ENCODE assay signal across 20 cellular contexts in the genomic region with DNA sequence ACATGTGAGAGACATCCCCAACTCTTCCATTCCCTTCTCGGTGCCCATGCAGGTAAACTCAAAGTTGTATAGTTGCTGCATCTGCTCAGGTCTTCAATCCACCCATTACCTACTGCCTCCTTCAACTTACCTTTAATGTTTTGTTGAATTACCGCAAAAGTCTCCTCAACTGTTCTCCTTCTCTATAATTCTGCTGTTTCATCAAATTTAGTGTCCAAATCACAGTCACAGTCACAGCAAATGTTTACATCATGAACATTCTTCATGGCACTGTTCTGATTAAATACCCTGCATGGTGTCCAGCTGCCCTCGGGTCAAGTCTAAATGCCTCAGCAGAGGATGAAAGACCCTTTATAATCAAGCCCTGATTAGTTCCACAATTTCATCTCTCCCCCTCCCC.
DNase-seq lines count a peak whose midpoint lies in the region; ATAC-seq and TF ChIP-seq lines count a peak whose summit lies in the region.
"Had no signal": no experiment of that assay in that cellular context is flagged by ENCODE, and none has a peak within 500 bp of the region (broad histone marks: within the 10 kb centered on the region; RNA-seq: fewer than 3 reads in every experiment).

No MANE protein-coding gene starts in this region.

- intact Hi-C loops in CD4-positive, alpha-beta T cell (cut with DNase I, micrococcal nuclease), result no loop called here
- intact Hi-C loops in dorsolateral prefrontal cortex (cut with DNase I), result no loop called here

- H3K4me3 Mint-ChIP-seq in activated T-cell treated with anti-CD3 and anti-CD28 coated beads, Interleukin-2, amount 50 U/mL, for 24 hours, result no peak overlapping the region
- H3K4me3 Mint-ChIP-seq in activated T-cell treated with anti-CD3 and anti-CD28 coated beads, Interleukin-2, amount 50 U/mL, for 4 hours, result no peak overlapping the region
- no peak overlapping the region for H3K4me3 Mint-ChIP-seq in CD4-positive, alpha-beta T cell
- no peak overlapping the region for H3K4me3 Mint-ChIP-seq in T-helper 17 cell
- H3K4me3 Mint-ChIP-seq: H9 had no signal

- POLR2A ChIA-PET in CD4-positive, alpha-beta T cell (lab: Charles Lee), result no interaction called here
- POLR2A ChIA-PET in RWPE1 (lab: Yijun Ruan, JAX; ENCODE audit: low non-redundant PET), result no interaction called here

- DNase-seq in activated T-cell treated with anti-CD3 and anti-CD28 coated beads, Interleukin-2, amount 50 U/mL, for 24 hours, result no peak
- no peak for DNase-seq in activated T-cell treated with anti-CD3 and anti-CD28 coated beads, Interleukin-2, amount 50 U/mL, for 4 hours
- DNase-seq in CD4-positive, alpha-beta T cell, result no peak
- DNase-seq in T-helper 17 cell (no peak), foreskin melanocyte (peak; percentile 6), dorsolateral prefrontal cortex (no peak), Peyer's patch (no peak), RWPE1 (ENCODE audit: low spot score) (no peak)
- DNase-seq: DND-41, H9, IMR-90, Karpas-422, NCI-H1417 treated with DMSO at 0.1 percent for 48 hours, NCI-H187 treated with DMSO at 0.1 percent for 48 hours, NCI-H2227 treated with DMSO at 0.1 percent for 48 hours, NCI-H510A treated with DMSO at 0.1 percent for 48 hours, NCI-H82, PC-3 had no signal

- CTCF ChIA-PET in CD4-positive, alpha-beta T cell (lab: Charles Lee), result interaction anchor here (2.2 kb wide), 1 partner anchor 51 kb away, joined by 5 read pairs; no protein-coding TSS in a partner anchor
- CTCF ChIA-PET in RWPE1 (lab: Yijun Ruan, JAX), result no interaction called here

- no peak overlapping the region for H3K4me3 ChIP-seq in dorsolateral prefrontal cortex
- H3K4me3 ChIP-seq in Peyer's patch, result no peak overlapping the region
- H3K4me3 ChIP-seq: BLaER1 had no signal

- TF ChIP-seq CTCF in CD4-positive, alpha-beta T cell (IDR thresholded peaks at IDR 0.05), result no peak
- no peak for TF ChIP-seq CTCF in dorsolateral prefrontal cortex (IDR thresholded peaks at IDR 0.05 in 54 of 56, conservative IDR thresholded peaks at IDR 0.05 in 2 of 56; ENCODE audit: low read depth in 1 of 56, partially characterized antibody in 56 of 56)
- no peak for TF ChIP-seq CTCF in Peyer's patch (IDR thresholded peaks at IDR 0.05)
- TF ChIP-seq CTCF in RWPE1 (conservative IDR thresholded peaks at IDR 0.05; ENCODE audit: low read depth), result no peak

- TF ChIP-seq POLR2A in Peyer's patch (IDR thresholded peaks at IDR 0.05), result no peak

- H3K4me1 Mint-ChIP-seq in activated T-cell treated with anti-CD3 and anti-CD28 coated beads, Interleukin-2, amount 50 U/mL, for 24 hours (ENCODE audit: low read depth), result peaks cover 81% of the 10 kb centered on the region
- H3K4me1 Mint-ChIP-seq in activated T-cell treated with anti-CD3 and anti-CD28 coated beads, Interleukin-2, amount 50 U/mL, for 4 hours (ENCODE audit: low read depth), result peaks cover 77% of the 10 kb centered on the region
- peaks cover 81% of the 10 kb centered on the region for H3K4me1 Mint-ChIP-seq in CD4-positive, alpha-beta T cell (ENCODE audit: low read depth)
- peaks cover 49% of the 10 kb centered on the region for H3K4me1 Mint-ChIP-seq in T-helper 17 cell

- no peaks in the 10 kb centered on the region for H3K9me3 ChIP-seq in CD4-positive, alpha-beta T cell (ENCODE audit: control insufficient read depth, low read length)
- H3K9me3 ChIP-seq in T-helper 17 cell (ENCODE audit: control insufficient read depth, low read length, poor library complexity, severe bottlenecking) (no peaks in the 10 kb centered on the region), Peyer's patch (no peaks in the 10 kb centered on the region)

- H3K27ac ChIP-seq in CD4-positive, alpha-beta T cell (ENCODE audit: low read depth, low read length), result no peak overlapping the region
- H3K27ac ChIP-seq in dorsolateral prefrontal cortex (no peak overlapping the region), Peyer's patch (no peak overlapping the region), RWPE1 (no peak overlapping the region)
- H3K27ac ChIP-seq: BLaER1, HL-60 had no signal

- peaks cover 0 to 4% (median 0%) of the 10 kb centered on the region in 4 donors for H3K4me1 ChIP-seq in Peyer's patch
- H3K4me1 ChIP-seq: BLaER1 had no signal

- H3K27me3 Mint-ChIP-seq in activated T-cell treated with anti-CD3 and anti-CD28 coated beads, Interleukin-2, amount 50 U/mL, for 24 hours, result no peaks in the 10 kb centered on the region
- no peaks in the 10 kb centered on the region for H3K27me3 Mint-ChIP-seq in activated T-cell treated with anti-CD3 and anti-CD28 coated beads, Interleukin-2, amount 50 U/mL, for 4 hours (ENCODE audit: low read depth)
- no peaks in the 10 kb centered on the region for H3K27me3 Mint-ChIP-seq in CD4-positive, alpha-beta T cell
- H3K27me3 Mint-ChIP-seq in T-helper 17 cell, result no peaks in the 10 kb centered on the region

- no peaks in the 10 kb centered on the region for H3K27me3 ChIP-seq in CD4-positive, alpha-beta T cell (ENCODE audit: control insufficient read depth, insufficient read depth, low read length)
- H3K27me3 ChIP-seq in dorsolateral prefrontal cortex (no peaks in the 10 kb centered on the region), Peyer's patch (no peaks in the 10 kb centered on the region)
- H3K27me3 ChIP-seq: BLaER1 had no signal

- H3K36me3 ChIP-seq in Peyer's patch, result no peaks in the 10 kb centered on the region
- H3K36me3 ChIP-seq: BLaER1 had no signal

- peak overlapping the region; percentile 6 for H3K27ac Mint-ChIP-seq in activated T-cell treated with anti-CD3 and anti-CD28 coated beads, Interleukin-2, amount 50 U/mL, for 24 hours
- H3K27ac Mint-ChIP-seq in CD4-positive, alpha-beta T cell, result peak overlapping the region; percentile 21
- peak overlapping the region; percentile 56 for H3K27ac Mint-ChIP-seq in T-helper 17 cell
- H3K27ac Mint-ChIP-seq: H9 had no signal

- H3K9me3 Mint-ChIP-seq in activated T-cell treated with anti-CD3 and anti-CD28 coated beads, Interleukin-2, amount 50 U/mL, for 24 hours, result no peaks in the 10 kb centered on the region
- no peaks in the 10 kb centered on the region for H3K9me3 Mint-ChIP-seq in activated T-cell treated with anti-CD3 and anti-CD28 coated beads, Interleukin-2, amount 50 U/mL, for 4 hours
- no peaks in the 10 kb centered on the region for H3K9me3 Mint-ChIP-seq in CD4-positive, alpha-beta T cell
- H3K9me3 Mint-ChIP-seq: H9 had no signal

- ATAC-seq in activated T-cell treated with anti-CD3 and anti-CD28 coated beads, Interleukin-2, amount 50 U/mL, for 4 hours, result no peak
- no peak for ATAC-seq in CD4-positive, alpha-beta T cell (ENCODE audit: poor library complexity)
- ATAC-seq in T-helper 17 cell, result no peak
- ATAC-seq: PC-3 had no signal

- peaks cover 29% of the 10 kb centered on the region for H3K36me3 Mint-ChIP-seq in activated T-cell treated with anti-CD3 and anti-CD28 coated beads, Interleukin-2, amount 50 U/mL, for 24 hours (ENCODE audit: low read depth)
- peaks cover 18% of the 10 kb centered on the region for H3K36me3 Mint-ChIP-seq in activated T-cell treated with anti-CD3 and anti-CD28 coated beads, Interleukin-2, amount 50 U/mL, for 4 hours (ENCODE audit: insufficient read depth)
- peaks cover 64% of the 10 kb centered on the region for H3K36me3 Mint-ChIP-seq in CD4-positive, alpha-beta T cell (ENCODE audit: low read depth)
- peaks cover 7% of the 10 kb centered on the region for H3K36me3 Mint-ChIP-seq in T-helper 17 cell (ENCODE audit: low read depth)

Comparison
In these comparisons a context has a peak if more than half of its experiments do, and no peak if none do; other contexts are left out.
1. H3K27ac Mint-ChIP-seq: peak in every context shown above with its lines; median percentile 56 in T-helper 17 cell; 21 in CD4-positive, alpha-beta T cell; 6 in activated T-cell treated with anti-CD3 and anti-CD28 coated beads, Interleukin-2, amount 50 U/mL, for 24 hours.